In the genomic region with DNA sequence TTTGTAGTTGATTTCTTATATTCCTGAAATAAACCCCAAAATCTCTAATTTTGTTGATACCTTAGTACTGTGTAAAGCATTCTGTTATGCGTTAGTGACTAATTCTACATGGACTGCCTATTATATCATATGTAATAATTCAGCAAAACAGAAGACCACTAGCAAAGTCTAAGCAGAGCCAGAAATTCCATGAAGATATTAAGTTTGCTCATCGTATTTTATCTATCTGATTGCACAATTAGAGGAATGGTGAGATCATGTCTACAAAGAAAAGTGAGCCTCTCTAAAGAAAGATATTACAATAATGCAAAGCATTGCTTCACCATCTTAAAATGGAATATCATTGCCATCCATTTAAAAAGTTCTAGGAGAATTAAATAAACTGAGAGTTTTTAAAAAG, we compare ENCODE assay signal across 16 cellular contexts.
DNase-seq lines count a peak whose midpoint lies in the region; ATAC-seq, FAIRE-seq and TF ChIP-seq lines count a peak whose summit lies in the region.
"Had no signal": no experiment of that assay in that cellular context is flagged by ENCODE, and none has a peak within 500 bp of the region (broad histone marks: within the 10 kb centered on the region; RNA-seq: fewer than 3 reads in every experiment).

No MANE protein-coding gene starts in this region.

- peaks cover 3% of the 10 kb centered on the region for H3K4me1 Mint-ChIP-seq in astrocyte (ENCODE audit: low read depth, unreplicated experiment)

- H3K79me2 ChIP-seq in astrocyte (ENCODE audit: insufficient read depth, low read length): no peaks in the 10 kb centered on the region
- H3K79me2 ChIP-seq in osteoblast (ENCODE audit: insufficient read depth, low read length): no peaks in the 10 kb centered on the region

- no peaks in the 10 kb centered on the region for H3K4me1 ChIP-seq in astrocyte (ENCODE audit: insufficient read depth, low read length)
- no peaks in the 10 kb centered on the region for H3K4me1 ChIP-seq in osteoblast (ENCODE audit: insufficient read depth, low read length)

- no peaks in the 10 kb centered on the region for H3K27me3 Mint-ChIP-seq in astrocyte (ENCODE audit: low read depth, unreplicated experiment)

- H3K27ac ChIP-seq in astrocyte (ENCODE audit: low read depth, low read length): no peak overlapping the region
- H3K27ac ChIP-seq in osteoblast (ENCODE audit: low read depth, low read length): peak overlapping the region; percentile 60

- no peak overlapping the region for H3K9ac ChIP-seq in astrocyte (ENCODE audit: low read length)

- no peaks in the 10 kb centered on the region for H3K9me3 ChIP-seq in astrocyte (ENCODE audit: insufficient read depth, low read depth, low read length)
- H3K9me3 ChIP-seq in osteoblast (ENCODE audit: low read depth, low read length): no peaks in the 10 kb centered on the region

- TF ChIP-seq CTCF in astrocyte (IDR thresholded peaks at IDR 0.05; ENCODE audit: insufficient read depth, low read depth, low read length): no peak
- TF ChIP-seq CTCF in osteoblast (IDR thresholded peaks at IDR 0.05; ENCODE audit: extremely low read depth, low read depth, low read length): no peak

- H3K36me3 Mint-ChIP-seq in astrocyte (ENCODE audit: low read depth, unreplicated experiment): no peaks in the 10 kb centered on the region

- peak; percentile 44 for DNase-seq in GM03348 (ENCODE audit: low spot score)
- DNase-seq in astrocyte (ENCODE audit: low read depth): peak; percentile 65
- peak; percentile 7 for DNase-seq in fibroblast of peridontal ligament (ENCODE audit: extremely low read depth)
- peak; percentile 46 for DNase-seq in osteoblast (ENCODE audit: insufficient read length, low spot score, missing footprints)
- no peak for DNase-seq in NCI-H69 (lab: John Stamatoyannopoulos, UW)
- no peak for DNase-seq in G401 (ENCODE audit: low spot score)
- DNase-seq: COR-L47, GF-D8, GOT3, NCI-H187, NCI-H2107, NCI-H2227 treated with DMSO at 0.1 percent for 48 hours, NCI-H524 had no signal

- in situ Hi-C loops in G401 (cut with HindIII; ENCODE audit: low sequenced_read_pairs): no loop called here

- H3K36me3 ChIP-seq in astrocyte (ENCODE audit: insufficient read depth, low read length) (no peaks in the 10 kb centered on the region), osteoblast (ENCODE audit: insufficient read depth, low read length) (no peaks in the 10 kb centered on the region)

- no peak overlapping the region for H3K4me2 ChIP-seq in astrocyte (ENCODE audit: low read length)
- no peak overlapping the region for H3K4me2 ChIP-seq in osteoblast (ENCODE audit: insufficient read depth, low read length)

- no peak overlapping the region for H3K4me3 ChIP-seq in astrocyte (ENCODE audit: insufficient read depth, low read depth, low read length)
- H3K4me3 ChIP-seq in osteoblast (ENCODE audit: insufficient read depth, low read length): no peak overlapping the region
- H3K4me3 ChIP-seq: GM12878 had no signal

- H3K27ac Mint-ChIP-seq in astrocyte (ENCODE audit: unreplicated experiment): no peak overlapping the region

- no peaks in the 10 kb centered on the region for H4K20me1 ChIP-seq in astrocyte (ENCODE audit: insufficient read depth, low read length)
- H4K20me1 ChIP-seq in osteoblast (ENCODE audit: insufficient read depth, low read length): no peaks in the 10 kb centered on the region

- H3K4me3 Mint-ChIP-seq in astrocyte (ENCODE audit: unreplicated experiment): no peak overlapping the region

- ATAC-seq in GM19351 (IDR thresholded peaks at IDR 0.05; ENCODE audit: unreplicated experiment): no peak
- ATAC-seq: GM12878, HCT116 had no signal

- H3K27me3 ChIP-seq in astrocyte (ENCODE audit: insufficient read depth, low read length) (no peaks in the 10 kb centered on the region), osteoblast (ENCODE audit: insufficient read depth, low read length) (no peaks in the 10 kb centered on the region)

- H2AFZ ChIP-seq in astrocyte (ENCODE audit: low read depth, low read length) (no peak overlapping the region), osteoblast (ENCODE audit: low read length) (peak overlapping the region; percentile 69)

- FAIRE-seq in astrocyte (lab: Jason Lieb, UNC): no peak
- FAIRE-seq: GM12878 had no signal

- peaks cover 5% of the 10 kb centered on the region for H3K9me3 Mint-ChIP-seq in astrocyte (ENCODE audit: unreplicated experiment)

Comparison
In these comparisons a context has a peak if more than half of its experiments do, and no peak if none do; other contexts are left out.
1. DNase-seq: peak in GM03348 (single experiment), astrocyte (single experiment), fibroblast of peridontal ligament (single experiment) and osteoblast (single experiment); none in NCI-H69 (single experiment) and G401 (single experiment).